In the genomic region with DNA sequence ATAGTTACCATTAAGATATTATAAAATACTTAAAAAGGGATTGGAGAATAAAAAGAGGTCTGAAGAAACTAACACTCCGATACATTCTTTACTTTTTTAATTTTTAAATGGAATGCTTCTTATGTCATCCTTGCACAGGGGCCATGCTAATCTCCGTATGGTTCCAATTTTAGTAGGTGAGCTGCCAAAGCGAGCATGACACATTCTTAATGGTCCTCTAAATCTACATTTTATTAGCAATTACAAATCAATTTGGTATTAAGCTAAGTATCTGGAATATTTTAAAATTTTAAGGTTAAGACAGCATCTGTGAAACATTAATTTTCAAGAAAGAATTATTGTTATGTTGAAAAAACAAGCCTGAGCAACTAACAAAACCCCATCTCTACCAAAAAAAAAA, we compare ENCODE assay signal across 20 cellular contexts. TPM values are rescaled to one million over a fixed set of nuclear protein-coding genes. Genes with fewer than 3 reads are reported as not detected.
DNase-seq lines count a peak whose midpoint lies in the region; ATAC-seq and TF ChIP-seq lines count a peak whose summit lies in the region.
"Had no signal": no experiment of that assay in that cellular context is flagged by ENCODE, and none has a peak within 500 bp of the region (broad histone marks: within the 10 kb centered on the region; RNA-seq: fewer than 3 reads in every experiment).

No MANE protein-coding gene starts in this region.

- H3K9me3 ChIP-seq in GM23248 (ENCODE audit: low read depth) (no peaks in the 10 kb centered on the region), upper lobe of right lung (no peaks in the 10 kb centered on the region)
- H3K9me3 ChIP-seq: MG63, Peyer's patch, SJCRH30 had no signal

- H3K4me1 ChIP-seq in GM23248 (ENCODE audit: insufficient read depth), result peaks cover 26% of the 10 kb centered on the region
- H3K4me1 ChIP-seq in upper lobe of right lung, result peaks cover 39% of the 10 kb centered on the region
- H3K4me1 ChIP-seq: SJCRH30 had no signal

- no peaks in the 10 kb centered on the region for H3K9me2 ChIP-seq in GM23248 (ENCODE audit: insufficient read depth)

- H3K4me3 ChIP-seq in GM23248, result peak overlapping the region; percentile 48
- no peak overlapping the region for H3K4me3 ChIP-seq in upper lobe of right lung
- H3K4me3 ChIP-seq: MG63, Peyer's patch, SJCRH30 had no signal

- ATAC-seq in activated CD4-positive, alpha-beta T cell treated with anti-CD3 and anti-CD28 coated beads for 36 hours, result no peak
- ATAC-seq in activated T-helper 17 cell treated with anti-CD3 and anti-CD28 coated beads, Interleukin-2, amount 50 U/mL, for 72 hours (replicated peaks), result no peak
- ATAC-seq in upper lobe of right lung (no peak), GM21825 (IDR thresholded peaks at IDR 0.05; ENCODE audit: unreplicated experiment) (no peak), HG03175 (IDR thresholded peaks at IDR 0.05; ENCODE audit: unreplicated experiment) (no peak)

- peaks cover 100% of the 10 kb centered on the region for H3K79me2 ChIP-seq in GM23248 (ENCODE audit: insufficient read depth)

- H3K27me3 ChIP-seq in GM23248 (replicated peaks; ENCODE audit: insufficient read depth), result no peaks in the 10 kb centered on the region
- no peaks in the 10 kb centered on the region for H3K27me3 ChIP-seq in upper lobe of right lung
- H3K27me3 ChIP-seq: MG63, Peyer's patch, SJCRH30 had no signal

- H3K27ac ChIP-seq in GM23248 (peak overlapping the region; percentile 30), upper lobe of right lung (no peak overlapping the region)
- H3K27ac ChIP-seq: 22Rv1, Peyer's patch, SJCRH30 had no signal

- no peak for DNase-seq in activated CD4-positive, alpha-beta T cell treated with anti-CD3 and anti-CD28 coated beads for 36 hours
- DNase-seq in activated CD4-positive, alpha-beta T cell treated with anti-CD3 and anti-CD28 coated beads for 48 hours, result no peak
- DNase-seq in GM23248, result peak; percentile 65
- DNase-seq in Ammon's horn (ENCODE audit: low spot score), result no peak
- no peak for DNase-seq in upper lobe of right lung
- DNase-seq: ACHN, AML-193, DMS79, Kasumi-1, MG63, NCI-H1417, NCI-H187, NCI-H446, NCI-H526, Peyer's patch, SJCRH30 had no signal

- peak overlapping the region; percentile 69 for H3K4me2 ChIP-seq in GM23248 (ENCODE audit: unreplicated experiment)

- peaks cover 27% of the 10 kb centered on the region for H3F3A ChIP-seq in GM23248 (ENCODE audit: insufficient read depth)

- TF ChIP-seq CTCF in upper lobe of right lung (IDR thresholded peaks at IDR 0.05), result no peak

- peaks cover 70% of the 10 kb centered on the region for H3K36me3 Mint-ChIP-seq in activated CD4-positive, alpha-beta T cell treated with anti-CD3 and anti-CD28 coated beads for 36 hours (ENCODE audit: low read depth)
- H3K36me3 Mint-ChIP-seq in activated T-helper 17 cell treated with anti-CD3 and anti-CD28 coated beads, Interleukin-2, amount 50 U/mL, for 72 hours (ENCODE audit: low read depth), result no peaks in the 10 kb centered on the region

- peak overlapping the region; percentile 11 for H3K4me3 Mint-ChIP-seq in activated CD4-positive, alpha-beta T cell treated with anti-CD3 and anti-CD28 coated beads for 36 hours
- no peak overlapping the region for H3K4me3 Mint-ChIP-seq in activated T-helper 17 cell treated with anti-CD3 and anti-CD28 coated beads, Interleukin-2, amount 50 U/mL, for 72 hours

- peaks cover 67% of the 10 kb centered on the region for H3K36me3 ChIP-seq in GM23248 (ENCODE audit: low read depth)
- H3K36me3 ChIP-seq in upper lobe of right lung, result peaks cover 84% of the 10 kb centered on the region

- WGBS in GM23248 (ENCODE audit: low coverage in 1 of 2, low lambda C conversion rate in 2 of 2, missing lambda C conversion rate in 2 of 2), 2 experiments, result 12 to 17% methylated on average over 3 of the region's 3 CpGs

- CTCF ChIA-PET in activated CD4-positive, alpha-beta T cell treated with anti-CD3 and anti-CD28 coated beads for 36 hours (lab: Charles Lee), result interaction anchor here (0.7 kb wide), 1 partner anchor 31 kb away, joined by 3 read pairs; no protein-coding TSS in a partner anchor

- no peaks in the 10 kb centered on the region for H3K9me3 Mint-ChIP-seq in activated CD4-positive, alpha-beta T cell treated with anti-CD3 and anti-CD28 coated beads for 36 hours (ENCODE audit: low read depth)
- no peaks in the 10 kb centered on the region for H3K9me3 Mint-ChIP-seq in activated T-helper 17 cell treated with anti-CD3 and anti-CD28 coated beads, Interleukin-2, amount 50 U/mL, for 72 hours

- no peak overlapping the region for H2AFZ ChIP-seq in GM23248

- H3K27ac Mint-ChIP-seq in activated CD4-positive, alpha-beta T cell treated with anti-CD3 and anti-CD28 coated beads for 36 hours, result no peak overlapping the region
- H3K27ac Mint-ChIP-seq in activated T-helper 17 cell treated with anti-CD3 and anti-CD28 coated beads, Interleukin-2, amount 50 U/mL, for 72 hours, result peak overlapping the region; percentile 56

- in situ Hi-C loops in GM23248 (cut with MboI), result no loop called here

- no peaks in the 10 kb centered on the region for H3K27me3 Mint-ChIP-seq in activated CD4-positive, alpha-beta T cell treated with anti-CD3 and anti-CD28 coated beads for 36 hours
- H3K27me3 Mint-ChIP-seq in activated T-helper 17 cell treated with anti-CD3 and anti-CD28 coated beads, Interleukin-2, amount 50 U/mL, for 72 hours, result no peaks in the 10 kb centered on the region

- H4K20me1 ChIP-seq in GM23248 (ENCODE audit: insufficient read depth), result peaks cover 18% of the 10 kb centered on the region; the same call in 1 of the 2 replicates

- POLR2A ChIA-PET in activated CD4-positive, alpha-beta T cell treated with anti-CD3 and anti-CD28 coated beads for 36 hours (lab: Charles Lee), result no interaction called here

- H3K4me1 Mint-ChIP-seq in activated CD4-positive, alpha-beta T cell treated with anti-CD3 and anti-CD28 coated beads for 36 hours, result peaks cover 72% of the 10 kb centered on the region
- H3K4me1 Mint-ChIP-seq in activated T-helper 17 cell treated with anti-CD3 and anti-CD28 coated beads, Interleukin-2, amount 50 U/mL, for 72 hours, result peaks cover 15% of the 10 kb centered on the region

- intact Hi-C loops in activated CD4-positive, alpha-beta T cell treated with anti-CD3 and anti-CD28 coated beads for 36 hours (cut with DNase I, micrococcal nuclease), result no loop called here
- intact Hi-C loops in upper lobe of right lung (cut with DNase I), result no loop called here

- H3K9ac ChIP-seq in GM23248, result no peak overlapping the region

RNA-seq across cellular contexts. Expression of a gene that starts 6.2 kb away (rescaled TPM):
- 10 to 100 TPM; 20.3 to 25.3 TPM for total RNA-seq in activated CD4-positive, alpha-beta T cell treated with anti-CD3 and anti-CD28 coated beads for 36 hours
- 3.2 and 5.7 TPM in 2 replicates for total RNA-seq in GM23248 (2014; rRNA removed; shearing (Covaris generic))
- 13.7 and 17.3 TPM in 2 replicates for polyA plus RNA-seq in GM23248 (2016; fragmentation: Nextera tagmentation; extraction: Ambion mirVana)
- total RNA-seq in activated T-helper 17 cell treated with anti-CD3 and anti-CD28 coated beads, Interleukin-2, amount 50 U/mL, for 72 hours, result 10 to 100 TPM; 31.2 to 40.8 TPM
- 37.0 TPM for total RNA-seq in upper lobe of right lung

RNA-seq across cellular contexts. Expression of a gene that starts 47.5 kb away (rescaled TPM):
- 100 to 1,000 TPM; 342 to 425 TPM for total RNA-seq in activated CD4-positive, alpha-beta T cell treated with anti-CD3 and anti-CD28 coated beads for 36 hours
- total RNA-seq in GM23248 (2014; rRNA removed; shearing (Covaris generic)), result 46.2 and 54.0 TPM in 2 replicates
- polyA plus RNA-seq in GM23248 (2016; fragmentation: Nextera tagmentation; extraction: Ambion mirVana), result 182 and 183 TPM in 2 replicates
- 100 to 1,000 TPM; 190 to 352 TPM for total RNA-seq in activated T-helper 17 cell treated with anti-CD3 and anti-CD28 coated beads, Interleukin-2, amount 50 U/mL, for 72 hours
- total RNA-seq in upper lobe of right lung, result 146 TPM
